Comparison of ENCODE assay signal across 8 cellular contexts in the genomic region with DNA sequence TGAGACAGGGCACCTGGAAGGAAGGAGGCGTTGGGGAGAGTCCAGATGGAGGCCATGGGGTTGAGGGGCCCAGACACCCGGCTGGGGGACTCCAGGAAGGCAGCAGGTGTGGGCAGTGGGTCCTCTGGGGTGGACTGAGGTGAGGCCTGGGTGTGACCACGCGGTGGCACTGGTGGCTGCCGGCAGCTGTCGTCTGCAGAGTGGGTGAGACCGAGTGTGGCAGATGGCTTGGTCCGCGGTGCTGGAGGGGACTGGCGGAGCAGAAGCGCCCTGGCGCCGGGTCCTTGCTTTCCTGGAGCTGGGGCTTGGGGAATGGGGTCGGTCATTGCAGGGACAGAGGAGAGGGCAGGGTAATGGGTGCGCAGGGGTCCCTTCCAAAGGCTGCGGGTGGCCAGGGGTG. TPM values are rescaled to one million over a fixed set of nuclear protein-coding genes. Genes with fewer than 3 reads are reported as not detected.
A peak's percentile ranks its signal among the peaks of the same experiment; 100 is the strongest.
DNase-seq lines count a peak whose midpoint lies in the region; ATAC-seq and TF ChIP-seq lines count a peak whose summit lies in the region.

No MANE protein-coding gene starts in this region.

- 34 to 49% methylated on average over 10 of the region's 16 CpGs for WGBS in thyroid gland, 2 donors
- 44% methylated on average over 16 of the region's 16 CpGs for WGBS in aorta, 2 donors

- TF ChIP-seq CTCF in HCT116 (IDR thresholded peaks at IDR 0.05 in 2 of 3, conservative IDR thresholded peaks at IDR 0.05 in 1 of 3; ENCODE audit: borderline replicate concordance in 1 of 3, insufficient read depth in 1 of 3, low read depth in 2 of 3, low read length in 2 of 3) (no peak), thyroid gland (IDR thresholded peaks at IDR 0.05) (no peak), tibial artery (IDR thresholded peaks at IDR 0.05) (no peak)

- H3K9me3 ChIP-seq in CD4-positive, alpha-beta memory T cell (ENCODE audit: control insufficient read depth in 1 of 2, low read length in 2 of 2): no peaks in the 10 kb centered on the region
- no peaks in the 10 kb centered on the region for H3K9me3 ChIP-seq in HCT116 (ENCODE audit: control insufficient read depth in 1 of 2, insufficient read depth in 1 of 2, low read depth in 1 of 2, low read length in 2 of 2)
- no peaks in the 10 kb centered on the region for H3K9me3 ChIP-seq in T-helper 17 cell (ENCODE audit: control insufficient read depth, low read length, poor library complexity, severe bottlenecking)
- no peaks in the 10 kb centered on the region for H3K9me3 ChIP-seq in iPS-18a (ENCODE audit: control insufficient read depth, low read depth, low read length)
- no peaks in the 10 kb centered on the region for H3K9me3 ChIP-seq in thyroid gland
- H3K9me3 ChIP-seq in tibial artery: no peaks in the 10 kb centered on the region
- no peaks in the 10 kb centered on the region for H3K9me3 ChIP-seq in aorta (ENCODE audit: control insufficient read depth, low read length)

- no peak overlapping the region for H3K4me3 ChIP-seq in CD4-positive, alpha-beta memory T cell (ENCODE audit: low read length in 2 of 2)
- H3K4me3 ChIP-seq in HCT116 (replicated peaks in 1 of 2; ENCODE audit: low read depth in 1 of 2, low read length in 2 of 2) (no peak overlapping the region), iPS-18a (ENCODE audit: low read length) (peak overlapping the region; percentile 27), thyroid gland (replicated peaks in 1 of 3) (peak overlapping the region in 1 of 3 donors; percentile 34), tibial artery (peak overlapping the region in 1 of 2 donors; percentile 58), aorta (ENCODE audit: low read length in 2 of 2) (no peak overlapping the region)

- H3K4me2 ChIP-seq in HCT116 (ENCODE audit: low read length): no peak overlapping the region

- H3K9me3 Mint-ChIP-seq in CD4-positive, alpha-beta memory T cell: peaks cover 0 to 3% (median 0%) of the 10 kb centered on the region in 8 donors

- peaks cover 13% of the 10 kb centered on the region in 2 donors for H3K27me3 Mint-ChIP-seq in CD4-positive, alpha-beta memory T cell
- H3K27me3 Mint-ChIP-seq in T-helper 17 cell: peaks cover 18% of the 10 kb centered on the region

- peak overlapping the region in 5 of 8 donors; percentile 17 to 67 (median 52) for H3K4me3 Mint-ChIP-seq in CD4-positive, alpha-beta memory T cell
- peak overlapping the region; percentile 75 for H3K4me3 Mint-ChIP-seq in T-helper 17 cell

- POLR2A ChIA-PET in CD4-positive, alpha-beta memory T cell (lab: Charles Lee; ENCODE audit: partially characterized antibody): interaction anchor here (1.5 kb wide), 1 partner anchor 31 kb away, joined by 4 read pairs; no protein-coding TSS in a partner anchor
- POLR2A ChIA-PET in HCT116 (lab: Charles Lee): no interaction called here

- H3K27ac ChIP-seq in CD4-positive, alpha-beta memory T cell (ENCODE audit: low read depth, low read length): no peak overlapping the region
- H3K27ac ChIP-seq in HCT116 (ENCODE audit: low read depth, low read length): no peak overlapping the region; the same call in 1 of the 2 replicates
- H3K27ac ChIP-seq in iPS-18a (ENCODE audit: low read length): no peak overlapping the region
- no peak overlapping the region for H3K27ac ChIP-seq in thyroid gland
- H3K27ac ChIP-seq in tibial artery: no peak overlapping the region
- no peak overlapping the region for H3K27ac ChIP-seq in aorta (ENCODE audit: low read depth in 1 of 2, low read length in 2 of 2)

- peak overlapping the region in 1 of 7 donors; percentile 30 for H3K27ac Mint-ChIP-seq in CD4-positive, alpha-beta memory T cell
- H3K27ac Mint-ChIP-seq in T-helper 17 cell: peak overlapping the region; percentile 11

- intact Hi-C loops in CD4-positive, alpha-beta memory T cell (cut with micrococcal nuclease): loop anchor here (2.0 kb wide), 1 partner anchor 408 kb away; no protein-coding TSS in a partner anchor
- intact Hi-C loops in HCT116 (cut with micrococcal nuclease) (no loop called here), thyroid gland (cut with DNase I) (no loop called here), tibial artery (cut with DNase I; ENCODE audit: low total_unique reads) (no loop called here), aorta (cut with DNase I) (no loop called here)

- BruUV-seq in HCT116 (replicated peaks; lab: Mats Ljungman, UMichigan): no TSS peak

- CTCF ChIA-PET in CD4-positive, alpha-beta memory T cell (lab: Charles Lee; ENCODE audit: partially characterized antibody): interaction anchor here (1.5 to 1.9 kb wide), 2 partner anchors 14 to 259 kb away, joined by 3 to 4 read pairs; no protein-coding TSS in a partner anchor
- CTCF ChIA-PET in HCT116 (lab: Charles Lee): no interaction called here

- RAD21 ChIA-PET in HCT116 (lab: Charles Lee; ENCODE audit: low non-redundant PET in 1 of 2, low total read pairs in 2 of 2, uncharacterized antibody in 2 of 2, unreplicated experiment in 2 of 2): no interaction called here

- H4K20me1 ChIP-seq in HCT116 (ENCODE audit: insufficient read depth): no peaks in the 10 kb centered on the region

- no peak for DNase-seq in CD4-positive, alpha-beta memory T cell
- DNase-seq in HCT116 (ENCODE audit: low read depth, low spot score): no peak
- DNase-seq in T-helper 17 cell: no peak
- DNase-seq in thyroid gland: peak; percentile 62 to 63
- no peak for DNase-seq in NK-92 treated with Interleukin-12 subunit alpha and Interleukin-12 subunit beta, amount 100 ng/mL, for 24 hours (lab: John Stamatoyannopoulos, UW)
- no peak for DNase-seq in tibial artery
- no peak for DNase-seq in aorta

- H2AFZ ChIP-seq in HCT116 (ENCODE audit: low read depth, low read length, poor library complexity, severe bottlenecking): no peak overlapping the region

- peaks cover 0 to 8% (median 3%) of the 10 kb centered on the region in 4 donors for H3K4me1 Mint-ChIP-seq in CD4-positive, alpha-beta memory T cell
- peaks cover 6% of the 10 kb centered on the region for H3K4me1 Mint-ChIP-seq in T-helper 17 cell

- no peaks in the 10 kb centered on the region for H3K9me2 ChIP-seq in HCT116 (ENCODE audit: insufficient read depth)

- peaks cover 62% of the 10 kb centered on the region for H3K79me2 ChIP-seq in HCT116 (ENCODE audit: insufficient read depth, low read length)

- no peaks in the 10 kb centered on the region for H3K36me3 Mint-ChIP-seq in CD4-positive, alpha-beta memory T cell
- no peaks in the 10 kb centered on the region for H3K36me3 Mint-ChIP-seq in T-helper 17 cell (ENCODE audit: low read depth)

- no peaks in the 10 kb centered on the region for H3K36me3 ChIP-seq in CD4-positive, alpha-beta memory T cell (ENCODE audit: insufficient read depth, low read length)
- H3K36me3 ChIP-seq in HCT116 (ENCODE audit: control insufficient read depth in 1 of 2, insufficient read depth in 2 of 2, low read length in 2 of 2) (peaks cover 0 to 21% of the 10 kb centered on the region in 2 experiments; a peak in 1 of 4 replicates), iPS-18a (ENCODE audit: control insufficient read depth, low read depth, low read length) (no peaks in the 10 kb centered on the region), thyroid gland (no peaks in the 10 kb centered on the region), tibial artery (peaks cover 0 to 5% (median 0%) of the 10 kb centered on the region in 3 donors), aorta (ENCODE audit: control insufficient read depth in 1 of 2, insufficient read depth in 2 of 2, low read length in 1 of 2) (no peaks in the 10 kb centered on the region)

- TF ChIP-seq POLR2A in HCT116 (IDR thresholded peaks at IDR 0.05; ENCODE audit: borderline replicate concordance, extremely low read depth, insufficient read depth, insufficient read length) (no peak), thyroid gland (IDR thresholded peaks at IDR 0.05) (no peak)

- TF ChIP-seq RAD21 in HCT116 (IDR thresholded peaks at IDR 0.05; ENCODE audit: low read depth): no peak

- peaks cover 12% of the 10 kb centered on the region for H3K27me3 ChIP-seq in CD4-positive, alpha-beta memory T cell (ENCODE audit: insufficient read depth, low read length)
- H3K27me3 ChIP-seq in HCT116 (ENCODE audit: insufficient read depth, low read length): no peaks in the 10 kb centered on the region
- peaks cover 65% of the 10 kb centered on the region for H3K27me3 ChIP-seq in iPS-18a (ENCODE audit: control insufficient read depth, insufficient read depth, low read length)
- H3K27me3 ChIP-seq in thyroid gland: no peaks in the 10 kb centered on the region
- H3K27me3 ChIP-seq in tibial artery: peaks cover 3 to 58% of the 10 kb centered on the region in 2 donors
- no peaks in the 10 kb centered on the region for H3K27me3 ChIP-seq in aorta (ENCODE audit: control insufficient read depth in 1 of 2, insufficient read depth in 2 of 2, low read length in 1 of 2)

- peak; percentile 2; the same call in 1 of the 2 replicates for ATAC-seq in HCT116
- ATAC-seq in T-helper 17 cell: no peak
- ATAC-seq in aorta (ENCODE audit: low FRiP score): no peak

- H3K4me1 ChIP-seq in CD4-positive, alpha-beta memory T cell (ENCODE audit: insufficient read depth, low read length): peaks cover 12% of the 10 kb centered on the region
- H3K4me1 ChIP-seq in HCT116 (ENCODE audit: control insufficient read depth in 1 of 2, insufficient read depth in 2 of 2, low read length in 2 of 2): peaks cover 0 to 6% of the 10 kb centered on the region in 2 experiments; a peak in 1 of 4 replicates
- H3K4me1 ChIP-seq in iPS-18a (ENCODE audit: control insufficient read depth, low read depth, low read length): peaks cover 11% of the 10 kb centered on the region
- H3K4me1 ChIP-seq in thyroid gland: peaks cover 12 to 22% of the 10 kb centered on the region in 2 donors
- H3K4me1 ChIP-seq in tibial artery: peaks cover 0 to 23% (median 19%) of the 10 kb centered on the region in 4 donors
- H3K4me1 ChIP-seq in aorta (ENCODE audit: control insufficient read depth in 1 of 2, insufficient read depth in 2 of 2, low read length in 2 of 2): no peaks in the 10 kb centered on the region

- H3K9ac ChIP-seq in HCT116 (ENCODE audit: low read length) (no peak overlapping the region), iPS-18a (ENCODE audit: low read length) (no peak overlapping the region)

RNA-seq across cellular contexts. Expression of a gene that starts 12.5 kb away (rescaled TPM):
- 1 to 10 TPM; 1.2 to 1.4 TPM for total RNA-seq in CD4-positive, alpha-beta memory T cell
- polyA plus RNA-seq in CD4-positive, alpha-beta memory T cell: not detected
- total RNA-seq in HCT116 (2021; ENCODE audit: unreplicated experiment): 134 TPM
- polyA plus RNA-seq in HCT116 (2012): 71.3 and 82.2 TPM in 2 replicates
- 1 to 10 TPM; 1.2 to 1.4 TPM for total RNA-seq in T-helper 17 cell
- total RNA-seq in thyroid gland: 100 to 1,000 TPM in 3 of 4 donors, 10 to 100 TPM in 1; 68.3 to 147 (median 129) TPM
- total RNA-seq in aorta: 10 to 100 TPM; 25.1 to 38.6 TPM
- 10 to 100 TPM in 1 of 2 donors, 1 to 10 TPM in 1; 4.3 to 20.1 TPM for polyA plus RNA-seq in aorta

RNA-seq across cellular contexts. Expression of a gene that starts 19.1 kb away (rescaled TPM):
- 10 to 100 TPM; 31.6 to 33.2 TPM for total RNA-seq in CD4-positive, alpha-beta memory T cell
- polyA plus RNA-seq in CD4-positive, alpha-beta memory T cell: 100 to 1,000 TPM; 212 to 309 TPM
- total RNA-seq in HCT116 (2021; ENCODE audit: unreplicated experiment): 140 TPM
- 209 and 352 TPM in 2 replicates for polyA plus RNA-seq in HCT116 (2012)
- total RNA-seq in T-helper 17 cell: 10 to 100 TPM; 19.5 to 52.1 TPM
- total RNA-seq in thyroid gland: 10 to 100 TPM; 18.5 to 57.5 (median 37.8) TPM
- total RNA-seq in aorta: 10 to 100 TPM; 34.4 to 40.8 TPM
- 100 to 1,000 TPM in 1 of 2 donors, 10 to 100 TPM in 1; 79.5 to 104 TPM for polyA plus RNA-seq in aorta

RNA-seq across cellular contexts. Expression of a gene that starts 32.5 kb away (rescaled TPM):
- total RNA-seq in CD4-positive, alpha-beta memory T cell: not detected
- under 1 TPM in 1 of 2 donors, not detected in 1; 0.36 TPM for polyA plus RNA-seq in CD4-positive, alpha-beta memory T cell
- total RNA-seq in HCT116 (2021; ENCODE audit: unreplicated experiment) (145 TPM), T-helper 17 cell (10 to 100 TPM in 1 of 2 donors, 1 to 10 TPM in 1; 9.6 to 10.5 TPM), thyroid gland (10 to 100 TPM in 3 of 4 donors, 1 to 10 TPM in 1; 5.0 to 29.2 (median 18.6) TPM), aorta (10 to 100 TPM; 31.3 to 47.5 TPM)
- 88.1 and 110 TPM in 2 replicates for polyA plus RNA-seq in HCT116 (2012)
- polyA plus RNA-seq in aorta: 10 to 100 TPM in 1 of 2 donors, 1 to 10 TPM in 1; 3.6 to 82.3 TPM

RNA-seq across cellular contexts. Expression of a gene that starts 41.7 kb away (rescaled TPM):
- total RNA-seq in CD4-positive, alpha-beta memory T cell: not detected
- polyA plus RNA-seq in CD4-positive, alpha-beta memory T cell: not detected
- total RNA-seq in HCT116 (2021; ENCODE audit: unreplicated experiment): 6.3 TPM
- 8.6 and 8.7 TPM in 2 replicates for polyA plus RNA-seq in HCT116 (2012)
- not detected for total RNA-seq in T-helper 17 cell
- not detected for total RNA-seq in thyroid gland
- total RNA-seq in aorta: not detected
- polyA plus RNA-seq in aorta: not detected

RNA-seq across cellular contexts. Expression of a gene that starts 50.5 kb away (rescaled TPM):
- total RNA-seq in CD4-positive, alpha-beta memory T cell: not detected
- polyA plus RNA-seq in CD4-positive, alpha-beta memory T cell: under 1 TPM in 1 of 2 donors, not detected in 1; 0.16 TPM
- total RNA-seq in HCT116 (2021; ENCODE audit: unreplicated experiment): 0.39 TPM
- polyA plus RNA-seq in HCT116 (2012): 2.6 and 3.8 TPM in 2 replicates
- total RNA-seq in T-helper 17 cell: not detected
- total RNA-seq in thyroid gland: under 1 TPM in 1 of 4 donors, not detected in 3; 0.22 TPM
- under 1 TPM; 0.42 to 0.49 TPM for total RNA-seq in aorta
- polyA plus RNA-seq in aorta: 1 to 10 TPM in 1 of 2 donors, under 1 TPM in 1; 0.50 to 1.5 TPM

Comparison
In these comparisons a context has a peak if more than half of its experiments do, and no peak if none do; other contexts are left out.
1. DNase-seq: peak in thyroid gland (2 of 2); none in CD4-positive, alpha-beta memory T cell (0 of 5), HCT116 (single experiment), T-helper 17 cell (0 of 3), NK-92 treated with Interleukin-12 subunit alpha and Interleukin-12 subunit beta, amount 100 ng/mL, for 24 hours (single experiment), tibial artery (0 of 2) and aorta (0 of 2).
2. RNA of a gene that starts 12.5 kb away (total RNA-seq): 68.3 to 147 TPM in thyroid gland, 134 TPM in HCT116 (single experiment) and 25.1 to 38.6 TPM in aorta; 1.2 to 1.4 TPM in T-helper 17 cell and 1.2 to 1.4 TPM in CD4-positive, alpha-beta memory T cell; every median in the first group is over 10 times any median in the second.
3. RNA of a gene that starts 32.5 kb away (total RNA-seq): 145 TPM in HCT116 (single experiment), 31.3 to 47.5 TPM in aorta, 5.0 to 29.2 TPM in thyroid gland and 9.6 to 10.5 TPM in T-helper 17 cell; not detected in CD4-positive, alpha-beta memory T cell; every median in the first group is over 4 times any median in the second.